23 cellular contexts compared by ENCODE assay signal in the genomic region with DNA sequence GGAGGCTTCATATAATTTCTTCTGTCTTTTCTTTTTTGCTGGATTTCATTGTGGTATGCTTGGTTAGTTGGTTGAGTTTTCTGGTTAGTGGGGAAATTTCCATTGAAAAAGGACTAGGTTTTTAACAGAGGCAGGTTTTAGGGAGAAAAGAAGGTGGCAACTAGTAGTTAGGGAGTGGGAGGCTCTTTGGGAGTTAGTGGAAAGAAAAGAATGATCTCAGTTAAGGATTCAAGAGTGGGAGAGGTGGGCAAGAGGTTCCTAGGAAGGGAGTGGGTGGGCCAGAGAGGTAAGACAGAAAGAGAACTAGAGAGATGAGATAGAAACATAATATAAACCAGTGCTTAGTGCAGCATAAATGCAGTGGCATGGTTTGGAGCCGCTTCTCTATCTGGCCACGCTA.
A peak's percentile ranks its signal among the peaks of the same experiment; 100 is the strongest.
DNase-seq lines count a peak whose midpoint lies in the region; ATAC-seq and TF ChIP-seq lines count a peak whose summit lies in the region.
"Had no signal": no experiment of that assay in that cellular context is flagged by ENCODE, and none has a peak within 500 bp of the region (broad histone marks: within the 10 kb centered on the region; RNA-seq: fewer than 3 reads in every experiment).

No MANE protein-coding gene starts in this region.

- no peaks in the 10 kb centered on the region for H3K9me3 ChIP-seq in CD4-positive, CD25-positive, alpha-beta regulatory T cell (ENCODE audit: control insufficient read depth in 2 of 2, low read length in 2 of 2)
- no peaks in the 10 kb centered on the region for H3K9me3 ChIP-seq in subcutaneous abdominal adipose tissue (ENCODE audit: control insufficient read depth in 5 of 5, low read length in 5 of 5)
- H3K9me3 ChIP-seq: SJCRH30 had no signal

- no peaks in the 10 kb centered on the region for H3K36me3 ChIP-seq in CD4-positive, CD25-positive, alpha-beta regulatory T cell (ENCODE audit: control insufficient read depth, insufficient read depth, low read length)
- H3K36me3 ChIP-seq in subcutaneous abdominal adipose tissue (ENCODE audit: control insufficient read depth in 5 of 5, insufficient read depth in 5 of 5, low read length in 5 of 5) = peaks cover 0 to 9% (median 3%) of the 10 kb centered on the region in 5 donors

- H3K27me3 Mint-ChIP-seq in activated T-cell treated with anti-CD3 and anti-CD28 coated beads, Interleukin-2, amount 50 U/mL, for 24 hours = no peaks in the 10 kb centered on the region
- H3K27me3 Mint-ChIP-seq in activated T-cell treated with anti-CD3 and anti-CD28 coated beads, Interleukin-2, amount 50 U/mL, for 72 hours (ENCODE audit: low read depth) = no peaks in the 10 kb centered on the region
- peaks cover 8% of the 10 kb centered on the region for H3K27me3 Mint-ChIP-seq in CD4-positive, CD25-positive, alpha-beta regulatory T cell
- H3K27me3 Mint-ChIP-seq in brain = peaks cover 16% of the 10 kb centered on the region

- no peak overlapping the region for H3K4me3 ChIP-seq in CD4-positive, CD25-positive, alpha-beta regulatory T cell (ENCODE audit: low read depth, low read length)
- no peak overlapping the region for H3K4me3 ChIP-seq in subcutaneous abdominal adipose tissue (ENCODE audit: low read depth in 1 of 5, low read length in 5 of 5)
- H3K4me3 ChIP-seq: GM12878, SJCRH30 had no signal

- peaks cover 10% of the 10 kb centered on the region for H3K4me1 ChIP-seq in CD4-positive, CD25-positive, alpha-beta regulatory T cell (ENCODE audit: control insufficient read depth, insufficient read depth, low read length, poor library complexity, severe bottlenecking)
- peaks cover 3 to 66% (median 48%) of the 10 kb centered on the region in 5 donors for H3K4me1 ChIP-seq in subcutaneous abdominal adipose tissue (ENCODE audit: control insufficient read depth in 5 of 5, insufficient read depth in 5 of 5, low read length in 5 of 5)
- H3K4me1 ChIP-seq: SJCRH30 had no signal

- no peak overlapping the region for H3K4me3 Mint-ChIP-seq in activated T-cell treated with anti-CD3 and anti-CD28 coated beads, Interleukin-2, amount 50 U/mL, for 24 hours
- H3K4me3 Mint-ChIP-seq in activated T-cell treated with anti-CD3 and anti-CD28 coated beads, Interleukin-2, amount 50 U/mL, for 72 hours = no peak overlapping the region
- H3K4me3 Mint-ChIP-seq in CD4-positive, CD25-positive, alpha-beta regulatory T cell = no peak overlapping the region
- H3K4me3 Mint-ChIP-seq in brain = no peak overlapping the region
- H3K4me3 Mint-ChIP-seq: H9 had no signal

- no peaks in the 10 kb centered on the region for H3K36me3 Mint-ChIP-seq in activated T-cell treated with anti-CD3 and anti-CD28 coated beads, Interleukin-2, amount 50 U/mL, for 24 hours (ENCODE audit: low read depth)
- H3K36me3 Mint-ChIP-seq in activated T-cell treated with anti-CD3 and anti-CD28 coated beads, Interleukin-2, amount 50 U/mL, for 72 hours (ENCODE audit: insufficient read depth in 2 of 2) = no peaks in the 10 kb centered on the region
- no peaks in the 10 kb centered on the region for H3K36me3 Mint-ChIP-seq in CD4-positive, CD25-positive, alpha-beta regulatory T cell
- H3K36me3 Mint-ChIP-seq in brain = peaks cover 18% of the 10 kb centered on the region

- H3K9me3 Mint-ChIP-seq in activated T-cell treated with anti-CD3 and anti-CD28 coated beads, Interleukin-2, amount 50 U/mL, for 24 hours = no peaks in the 10 kb centered on the region
- peaks cover 0 to 3% of the 10 kb centered on the region in 2 donors for H3K9me3 Mint-ChIP-seq in activated T-cell treated with anti-CD3 and anti-CD28 coated beads, Interleukin-2, amount 50 U/mL, for 72 hours
- no peaks in the 10 kb centered on the region for H3K9me3 Mint-ChIP-seq in CD4-positive, CD25-positive, alpha-beta regulatory T cell
- no peaks in the 10 kb centered on the region for H3K9me3 Mint-ChIP-seq in brain
- H3K9me3 Mint-ChIP-seq: H9 had no signal

- no peak for TF ChIP-seq CTCF in brain (conservative IDR thresholded peaks at IDR 0.05)

- no peak for DNase-seq in activated T-cell treated with anti-CD3 and anti-CD28 coated beads, Interleukin-2, amount 50 U/mL, for 24 hours
- no peak for DNase-seq in activated T-cell treated with anti-CD3 and anti-CD28 coated beads, Interleukin-2, amount 50 U/mL, for 72 hours
- no peak for DNase-seq in CD4-positive, CD25-positive, alpha-beta regulatory T cell
- DNase-seq: 8988T, COR-L47, DND-41, H9, KBM-7, MM.1S, NCI-H1048, NCI-H1417 treated with DMSO at 0.1 percent for 48 hours, NCI-H1930, NCI-H345, NCI-H524, NCI-H774, SJCRH30 had no signal

- no peak for ATAC-seq in activated T-cell treated with anti-CD3 and anti-CD28 coated beads, Interleukin-2, amount 50 U/mL, for 72 hours (replicated peaks in 1 of 2)
- ATAC-seq in CD4-positive, CD25-positive, alpha-beta regulatory T cell (ENCODE audit: low read depth in 2 of 2) = no peak
- no peak for ATAC-seq in GM21515 (IDR thresholded peaks at IDR 0.05; ENCODE audit: unreplicated experiment)
- no peak for ATAC-seq in HG02642 (IDR thresholded peaks at IDR 0.05; ENCODE audit: poor library complexity, unreplicated experiment)
- ATAC-seq: GM12878, Panc1 had no signal

- H3K27me3 ChIP-seq in CD4-positive, CD25-positive, alpha-beta regulatory T cell (ENCODE audit: control insufficient read depth, insufficient read depth, low read length) = no peaks in the 10 kb centered on the region
- H3K27me3 ChIP-seq in subcutaneous abdominal adipose tissue (ENCODE audit: control insufficient read depth in 5 of 5, insufficient read depth in 4 of 5, low read length in 5 of 5) = no peaks in the 10 kb centered on the region
- H3K27me3 ChIP-seq: SJCRH30 had no signal

- H3K9ac ChIP-seq in subcutaneous abdominal adipose tissue (ENCODE audit: low read length in 5 of 5) = no peak overlapping the region

- peaks cover 37% of the 10 kb centered on the region for H3K4me1 Mint-ChIP-seq in activated T-cell treated with anti-CD3 and anti-CD28 coated beads, Interleukin-2, amount 50 U/mL, for 24 hours (ENCODE audit: low read depth)
- peaks cover 57% of the 10 kb centered on the region for H3K4me1 Mint-ChIP-seq in activated T-cell treated with anti-CD3 and anti-CD28 coated beads, Interleukin-2, amount 50 U/mL, for 72 hours (ENCODE audit: low read depth)
- peaks cover 6 to 35% (median 12%) of the 10 kb centered on the region in 4 donors for H3K4me1 Mint-ChIP-seq in CD4-positive, CD25-positive, alpha-beta regulatory T cell
- peaks cover 49% of the 10 kb centered on the region for H3K4me1 Mint-ChIP-seq in brain

- peak overlapping the region; percentile 53 for H3K27ac Mint-ChIP-seq in activated T-cell treated with anti-CD3 and anti-CD28 coated beads, Interleukin-2, amount 50 U/mL, for 24 hours
- no peak overlapping the region for H3K27ac Mint-ChIP-seq in activated T-cell treated with anti-CD3 and anti-CD28 coated beads, Interleukin-2, amount 50 U/mL, for 72 hours
- H3K27ac Mint-ChIP-seq in CD4-positive, CD25-positive, alpha-beta regulatory T cell = peak overlapping the region in 2 of 3 donors; percentile 8 to 26
- H3K27ac Mint-ChIP-seq in brain = peak overlapping the region in 3 of 5 experiments; percentile 9 to 15 (median 10)

- H3K27ac ChIP-seq in CD4-positive, CD25-positive, alpha-beta regulatory T cell (ENCODE audit: insufficient read depth, low read length, poor library complexity, severe bottlenecking) = peak overlapping the region; percentile 1
- H3K27ac ChIP-seq in subcutaneous abdominal adipose tissue (ENCODE audit: low read depth, low read length) = peak overlapping the region; percentile 42
- H3K27ac ChIP-seq: HL-60, SJCRH30 had no signal
